18 cellular contexts compared by ENCODE assay signal in the genomic region with DNA sequence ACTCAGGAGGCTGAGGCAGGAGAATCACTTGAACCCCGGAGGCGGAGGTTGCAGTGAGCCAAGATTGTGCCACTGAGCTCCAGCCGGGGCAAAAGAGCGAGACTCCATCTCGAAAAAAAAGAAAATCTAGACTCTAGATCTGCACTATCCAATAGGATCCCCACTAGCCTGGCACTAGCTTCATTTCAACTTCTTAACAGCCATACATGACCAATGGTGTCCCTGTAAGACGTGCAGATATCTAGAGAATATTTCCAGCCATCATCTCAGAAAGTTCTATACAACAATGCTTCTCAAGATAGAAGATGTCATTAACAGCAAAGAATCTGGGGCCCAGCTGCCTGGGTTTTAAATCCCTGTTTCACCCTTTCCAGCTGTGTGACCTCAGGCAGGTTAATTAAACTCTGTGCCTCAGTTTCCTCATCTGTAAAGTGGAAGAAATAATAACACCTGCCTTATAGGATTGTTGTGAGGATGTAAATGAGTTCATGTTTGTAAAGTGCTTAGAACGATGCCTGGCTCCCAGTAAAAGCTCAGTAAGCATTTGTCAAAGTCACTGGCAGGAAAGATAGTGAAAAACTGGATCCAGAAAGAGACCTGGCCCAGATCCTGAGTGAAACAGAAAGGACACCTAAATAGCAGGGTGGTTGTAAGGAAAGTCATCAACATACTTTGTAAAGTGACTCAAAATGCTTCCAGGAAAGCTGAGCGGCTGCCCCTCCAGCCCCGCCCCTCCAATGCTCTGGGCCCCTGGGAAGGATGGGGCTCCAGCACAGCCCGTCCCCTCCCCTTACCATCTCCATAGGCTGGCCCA. TPM values are rescaled to one million over a fixed set of nuclear protein-coding genes. Genes with fewer than 3 reads are reported as not detected.
"Had no signal": no experiment of that assay in that cellular context is flagged by ENCODE, and none has a peak within 500 bp of the region (broad histone marks: within the 10 kb centered on the region; RNA-seq: fewer than 3 reads in every experiment).

No MANE protein-coding gene starts in this region.

- H3K4me2 ChIP-seq: SK-N-SH had no signal

- H3K9ac ChIP-seq: SK-N-SH had no signal

- DNase-seq: activated CD4-positive, CD25-positive, alpha-beta regulatory T cell treated with anti-CD3 and anti-CD28 coated beads, Interleukin-2, amount 50 U/mL, for 72 hours; activated gamma-delta T cell; activated naive CD8-positive, alpha-beta T cell treated with anti-CD3 and anti-CD28 coated beads, Interleukin-2, amount 10 ng/mL, durations not matched to agents 7 days and 5 days; activated T-cell treated with anti-CD3 and anti-CD28 coated beads for 4 hours; aorta; dorsolateral prefrontal cortex; foreskin fibroblast; left cardiac atrium; mucosa of descending colon; SK-N-SH; stimulated activated CD4-positive, alpha-beta T cell treated with anti-CD3 and anti-CD28 coated beads, Interleukin-12 subunit alpha, Interleukin-12 subunit beta, amount 100 ng/mL, for 4 hours; stimulated activated naive CD8-positive, alpha-beta T cell treated with anti-CD3 and anti-CD28 coated beads, Interleukin-15, Interleukin-2, amounts not matched to agents 100 U/mL and 50 U/mL, for 24 hours; testis had no signal

- H3K27ac ChIP-seq: dorsolateral prefrontal cortex, ovary, testis had no signal

- H3K27me3 ChIP-seq: dorsolateral prefrontal cortex, ovary, testis had no signal

- H3K4me3 ChIP-seq: dorsolateral prefrontal cortex, mucosa of descending colon, ovary, testis had no signal

- H3K36me3 ChIP-seq: ovary had no signal

- H3K9me3 ChIP-seq: mucosa of descending colon, ovary, SK-N-SH, testis had no signal

- FAIRE-seq: urothelium cell line had no signal

- H3K27ac Mint-ChIP-seq: activated naive CD8-positive, alpha-beta T cell treated with anti-CD3 and anti-CD28 coated beads, Interleukin-2, amount 10 ng/mL, durations not matched to agents 7 days and 5 days had no signal

- H3K9me3 Mint-ChIP-seq: activated naive CD8-positive, alpha-beta T cell treated with anti-CD3 and anti-CD28 coated beads, Interleukin-2, amount 10 ng/mL, durations not matched to agents 7 days and 5 days had no signal

- H3K4me3 Mint-ChIP-seq: activated naive CD8-positive, alpha-beta T cell treated with anti-CD3 and anti-CD28 coated beads, Interleukin-2, amount 10 ng/mL, durations not matched to agents 7 days and 5 days had no signal

- H3K27me3 Mint-ChIP-seq: activated naive CD8-positive, alpha-beta T cell treated with anti-CD3 and anti-CD28 coated beads, Interleukin-2, amount 10 ng/mL, durations not matched to agents 7 days and 5 days had no signal

- ATAC-seq: left cardiac atrium; mucosa of descending colon; stimulated activated naive CD8-positive, alpha-beta T cell treated with anti-CD3 and anti-CD28 coated beads, Interleukin-15, Interleukin-2, amounts not matched to agents 100 U/mL and 50 U/mL, for 24 hours had no signal

RNA-seq across cellular contexts. Expression of a gene that starts 43.1 kb away (rescaled TPM):
- total RNA-seq: activated CD8-positive, alpha-beta memory T cell treated with anti-CD3 and anti-CD28 coated beads for 36 hours; aorta; left cardiac atrium; lung microvascular endothelial cell; mucosa of descending colon; T-helper 2 cell treated with Interferon-gamma antibody and Interleukin-4, amounts not matched to agents 100 ng/mL and 5 ng/mL, for 36 hours had no signal
